Comparison of ENCODE assay signal across 8 cellular contexts in genomic region chr19:45340232-45340898, GRCh38. TPM values are rescaled to one million over a fixed set of nuclear protein-coding genes. Genes with fewer than 3 reads are reported as not detected.
DNase-seq lines count a peak whose midpoint lies in the region; ATAC-seq and TF ChIP-seq lines count a peak whose summit lies in the region.

TSS of gene KLC3 (plus strand) at chr19:45340750. CDS start at chr19:45345542, 4,792 bp downstream.

- peaks cover 0 to 9% (median 6%) of the 10 kb centered on the region in 4 donors for H3K4me1 Mint-ChIP-seq in CD4-positive, CD25-positive, alpha-beta regulatory T cell

- H3K27me3 Mint-ChIP-seq in CD4-positive, CD25-positive, alpha-beta regulatory T cell, result peaks cover 32% of the 10 kb centered on the region

- H3K9me3 Mint-ChIP-seq in CD4-positive, CD25-positive, alpha-beta regulatory T cell, result peaks cover 0 to 4% (median 0%) of the 10 kb centered on the region in 7 donors

- H3K4me3 Mint-ChIP-seq in CD4-positive, CD25-positive, alpha-beta regulatory T cell, result peak within 1 kb of the TSS in 3 of 4 donors; percentile 69 to 78 (median 72)

- peaks cover 6% of the 10 kb centered on the region for H3K27me3 ChIP-seq in CD4-positive, CD25-positive, alpha-beta regulatory T cell (ENCODE audit: control insufficient read depth, insufficient read depth, low read length)
- peaks cover 0 to 10% of the 10 kb centered on the region in 2 donors for H3K27me3 ChIP-seq in right atrium auricular region

- H3K4me3 ChIP-seq in CD4-positive, CD25-positive, alpha-beta regulatory T cell (ENCODE audit: low read depth, low read length), result no peak within 1 kb of the TSS
- peak within 1 kb of the TSS; percentile 20 to 45 for H3K4me3 ChIP-seq in right atrium auricular region

- peaks cover 10% of the 10 kb centered on the region for H3K4me1 ChIP-seq in CD4-positive, CD25-positive, alpha-beta regulatory T cell (ENCODE audit: control insufficient read depth, insufficient read depth, low read length, poor library complexity, severe bottlenecking)
- H3K4me1 ChIP-seq in right atrium auricular region, result peaks cover 0 to 17% of the 10 kb centered on the region in 2 donors

- H3K36me3 ChIP-seq in CD4-positive, CD25-positive, alpha-beta regulatory T cell (ENCODE audit: control insufficient read depth, insufficient read depth, low read length), result no peaks in the 10 kb centered on the region
- H3K36me3 ChIP-seq in right atrium auricular region, result no peaks in the 10 kb centered on the region

- H3K9me3 ChIP-seq in CD4-positive, CD25-positive, alpha-beta regulatory T cell (ENCODE audit: control insufficient read depth in 2 of 2, low read length in 2 of 2), result no peaks in the 10 kb centered on the region
- no peaks in the 10 kb centered on the region for H3K9me3 ChIP-seq in right atrium auricular region

- no peak for TF ChIP-seq CTCF in right atrium auricular region (IDR thresholded peaks at IDR 0.05)

- ATAC-seq in CD4-positive, CD25-positive, alpha-beta regulatory T cell (ENCODE audit: low read depth in 2 of 2), result no peak
- ATAC-seq in HG03097 (IDR thresholded peaks at IDR 0.05; ENCODE audit: low FRiP score, unreplicated experiment) (no peak), HG02610 (IDR thresholded peaks at IDR 0.05; ENCODE audit: unreplicated experiment) (no peak)

- no peaks in the 10 kb centered on the region for H3K36me3 Mint-ChIP-seq in CD4-positive, CD25-positive, alpha-beta regulatory T cell

- H3K27ac ChIP-seq in CD4-positive, CD25-positive, alpha-beta regulatory T cell (ENCODE audit: insufficient read depth, low read length, poor library complexity, severe bottlenecking), result no peak within 1 kb of the TSS
- H3K27ac ChIP-seq in right atrium auricular region, result no peak within 1 kb of the TSS

- DNase-seq in CD4-positive, CD25-positive, alpha-beta regulatory T cell, result peak in 2 of 3 donors; percentile 11 to 31
- DNase-seq in NCI-H128 (lab: John Stamatoyannopoulos, UW; ENCODE audit: unreplicated experiment) (peak; percentile 22), activated T-cell treated with anti-CD3 and anti-CD28 coated beads for 48 hours (ENCODE audit: low read depth) (peak; percentile 46), right atrium auricular region (ENCODE audit: low spot score) (no peak), NCI-H2081 treated with DMSO at 0.1 percent for 48 hours (lab: John Stamatoyannopoulos, UW) (no peak)
- DNase-seq in stimulated activated CD4-positive, alpha-beta T cell treated with anti-CD3 and anti-CD28 coated beads, Interleukin-2, amount 100 ng/mL, for 48 hours, result peak; percentile 36 to 42

- H3K27ac Mint-ChIP-seq in CD4-positive, CD25-positive, alpha-beta regulatory T cell, result no peak within 1 kb of the TSS

RNA-seq across cellular contexts. Expression of gene KLC3, which starts in this region (rescaled TPM):
- total RNA-seq in CD4-positive, CD25-positive, alpha-beta regulatory T cell, result 0.54 TPM
- polyA plus RNA-seq in CD4-positive, CD25-positive, alpha-beta regulatory T cell, result not detected
- under 1 TPM in 1 of 2 donors, not detected in 1; 0.75 TPM for total RNA-seq in right atrium auricular region

Comparison
In these comparisons a context has a peak if more than half of its experiments do, and no peak if none do; other contexts are left out.
1. Peak in DNase-seq in CD4-positive, CD25-positive, alpha-beta regulatory T cell; RNA of the gene not detected or under 1 TPM.
2. DNase-seq: peak in NCI-H128 (single experiment), activated T-cell treated with anti-CD3 and anti-CD28 coated beads for 48 hours (single experiment) and stimulated activated CD4-positive, alpha-beta T cell treated with anti-CD3 and anti-CD28 coated beads, Interleukin-2, amount 100 ng/mL, for 48 hours (2 of 2); none in right atrium auricular region (single experiment) and NCI-H2081 treated with DMSO at 0.1 percent for 48 hours (single experiment).